In genomic region chr1:198166900-198167299, GRCh38 we compare ENCODE assay signal across 15 cellular contexts. TPM values are rescaled to one million over a fixed set of nuclear protein-coding genes. Genes with fewer than 3 reads are reported as not detected.
DNase-seq lines count a peak whose midpoint lies in the region; ATAC-seq, FAIRE-seq and TF ChIP-seq lines count a peak whose summit lies in the region.
"Had no signal": no experiment of that assay in that cellular context is flagged by ENCODE, and none has a peak within 500 bp of the region (broad histone marks: within the 10 kb centered on the region; RNA-seq: fewer than 3 reads in every experiment).

No MANE protein-coding gene starts in this region.

- H3K27ac ChIP-seq in tibial artery (peak overlapping the region in 1 of 2 donors; percentile 3), HepG2 (ENCODE audit: extremely low read length, insufficient read depth, low read length) (no peak overlapping the region)
- H3K27ac ChIP-seq: thoracic aorta had no signal

- peaks cover 96% of the 10 kb centered on the region for H3K4me1 ChIP-seq in Loucy (ENCODE audit: insufficient read depth, low read length, poor library complexity, severe bottlenecking)
- peaks cover 0 to 83% (median 30%) of the 10 kb centered on the region in 4 donors for H3K4me1 ChIP-seq in tibial artery
- peaks cover 46% of the 10 kb centered on the region for H3K4me1 ChIP-seq in HepG2 (ENCODE audit: insufficient read depth, low read length)

- H3K4me2 ChIP-seq in Loucy (ENCODE audit: low read depth, low read length, poor library complexity, severe bottlenecking) (peak overlapping the region; percentile 57), HepG2 (ENCODE audit: low read depth, low read length) (no peak overlapping the region)

- H3K4me3 ChIP-seq in Loucy (ENCODE audit: low read length, poor library complexity, severe bottlenecking) (peak overlapping the region; percentile 48), tibial artery (no peak overlapping the region), HepG2 (replicated peaks in 1 of 3; ENCODE audit: insufficient read depth in 1 of 3, low read depth in 2 of 3, low read length in 3 of 3) (no peak overlapping the region)
- H3K4me3 ChIP-seq: skin epidermis, thoracic aorta had no signal

- H3F3A ChIP-seq in Loucy (ENCODE audit: low read depth): 0 out of 2 replicates have a peak, but pooled peaks cover 3% of the 10 kb centered on the region

- no peaks in the 10 kb centered on the region for H3K9me3 ChIP-seq in Loucy (ENCODE audit: insufficient read depth, low read depth, low read length)
- H3K9me3 ChIP-seq in tibial artery: no peaks in the 10 kb centered on the region
- no peaks in the 10 kb centered on the region for H3K9me3 ChIP-seq in HepG2 (ENCODE audit: low read length)
- H3K9me3 ChIP-seq: Caco-2, thoracic aorta had no signal

- DNase-seq in activated CD4-positive, alpha-beta T cell treated with anti-CD3 and anti-CD28 coated beads for 36 hours: no peak
- DNase-seq in activated CD4-positive, alpha-beta T cell treated with anti-CD3 and anti-CD28 coated beads, Interleukin-2, amount 50 U/mL, for 4 hours: no peak
- no peak for DNase-seq in activated naive CD8-positive, alpha-beta T cell treated with anti-CD3 and anti-CD28 coated beads, Interleukin-2, amount 50 U/mL, for 24 hours
- DNase-seq in natural killer cell treated with Interleukin-12 subunit alpha and Interleukin-12 subunit beta and Interleukin-15 and Interleukin-18, amount 100 ng/mL, for 72 hours (ENCODE audit: low spot score): no peak
- DNase-seq in tibial artery (no peak), HepG2 (ENCODE audit: low spot score) (no peak)
- DNase-seq: Caco-2, NCI-H1092, NCI-H2227 treated with DMSO at 0.1 percent for 48 hours had no signal

- TF ChIP-seq RAD21 in HepG2 (CRISPR knock-in tag; IDR thresholded peaks at IDR 0.05): no peak

- WGBS in HepG2 (ENCODE audit: low lambda C conversion rate): 100% methylated on average over 2 of the region's 2 CpGs

- TF ChIP-seq CTCF in Loucy (conservative IDR thresholded peaks at IDR 0.05; ENCODE audit: low read length) (no peak), tibial artery (IDR thresholded peaks at IDR 0.05) (no peak), HepG2 (CRISPR knock-in tag; IDR thresholded peaks at IDR 0.05) (no peak)

- H3K79me2 ChIP-seq in Loucy (ENCODE audit: insufficient read depth, low read length): peaks cover 100% of the 10 kb centered on the region
- H3K79me2 ChIP-seq in HepG2 (ENCODE audit: insufficient read depth, low read length): peaks cover 91% of the 10 kb centered on the region

- CTCF ChIA-PET in activated CD4-positive, alpha-beta T cell treated with anti-CD3 and anti-CD28 coated beads for 36 hours (lab: Charles Lee): interaction anchor here (1.7 to 2.3 kb wide), 4 partner anchors 9 to 92 kb away, joined by 8 to 14 read pairs (median 9); partner anchors contain the start of gene NEK7
- CTCF ChIA-PET in HepG2 (lab: Yijun Ruan, JAX; ENCODE audit: low intra/inter-chr PET ratio, low total read pairs): no interaction called here

- peaks cover 62% of the 10 kb centered on the region for H4K20me1 ChIP-seq in Loucy (ENCODE audit: insufficient read depth, low read length, poor library complexity, severe bottlenecking)
- H4K20me1 ChIP-seq in HepG2 (ENCODE audit: insufficient read depth, low read length): no peaks in the 10 kb centered on the region

- H3K4me3 Mint-ChIP-seq in activated CD4-positive, alpha-beta T cell treated with anti-CD3 and anti-CD28 coated beads for 36 hours: peak overlapping the region; percentile 54
- H3K4me3 Mint-ChIP-seq in activated naive CD8-positive, alpha-beta T cell treated with anti-CD3 and anti-CD28 coated beads, Interleukin-2, amount 50 U/mL, for 24 hours: peak overlapping the region; percentile 77
- H3K4me3 Mint-ChIP-seq in natural killer cell treated with Interleukin-12 subunit alpha and Interleukin-12 subunit beta and Interleukin-15 and Interleukin-18, amount 100 ng/mL, for 72 hours: peak overlapping the region; percentile 91
- H3K4me3 Mint-ChIP-seq: brain had no signal

- POLR2A ChIA-PET in activated CD4-positive, alpha-beta T cell treated with anti-CD3 and anti-CD28 coated beads for 36 hours (lab: Charles Lee): interaction anchor here (0.9 to 1.2 kb wide), 3 partner anchors 19 to 515 kb away, joined by 3 to 9 read pairs (median 3); no protein-coding TSS in a partner anchor
- POLR2A ChIA-PET in HepG2 (lab: Yijun Ruan, JAX): no interaction called here

- TF ChIP-seq EP300 in HepG2 (IDR thresholded peaks at IDR 0.05; ENCODE audit: low read depth in 2 of 2, low read length in 2 of 2) (no peak), HepG2 (CRISPR knock-in tag; IDR thresholded peaks at IDR 0.05; ENCODE audit: borderline replicate concordance) (no peak)

- no peak for ATAC-seq in activated CD4-positive, alpha-beta T cell treated with anti-CD3 and anti-CD28 coated beads for 36 hours
- no peak for ATAC-seq in activated naive CD8-positive, alpha-beta T cell treated with anti-CD3 and anti-CD28 coated beads, Interleukin-2, amount 50 U/mL, for 24 hours
- ATAC-seq in natural killer cell treated with Interleukin-12 subunit alpha and Interleukin-12 subunit beta and Interleukin-15 and Interleukin-18, amount 100 ng/mL, for 72 hours: no peak
- no peak for ATAC-seq in HepG2
- ATAC-seq in HG03045 (IDR thresholded peaks at IDR 0.05; ENCODE audit: unreplicated experiment): no peak

- H3K27me3 ChIP-seq in Loucy (ENCODE audit: insufficient read depth, low read length, poor library complexity, severe bottlenecking): no peaks in the 10 kb centered on the region
- H3K27me3 ChIP-seq in tibial artery: no peaks in the 10 kb centered on the region
- no peaks in the 10 kb centered on the region for H3K27me3 ChIP-seq in HepG2 (ENCODE audit: control insufficient read depth in 1 of 2, insufficient read depth in 2 of 2, low read length in 2 of 2)

- H2AFZ ChIP-seq in Loucy (ENCODE audit: low read length) (no peak overlapping the region), HepG2 (ENCODE audit: low read length) (no peak overlapping the region)

- peak overlapping the region; percentile 93 for H3K27ac Mint-ChIP-seq in activated CD4-positive, alpha-beta T cell treated with anti-CD3 and anti-CD28 coated beads for 36 hours
- peak overlapping the region; percentile 98 for H3K27ac Mint-ChIP-seq in activated naive CD8-positive, alpha-beta T cell treated with anti-CD3 and anti-CD28 coated beads, Interleukin-2, amount 50 U/mL, for 24 hours
- H3K27ac Mint-ChIP-seq in natural killer cell treated with Interleukin-12 subunit alpha and Interleukin-12 subunit beta and Interleukin-15 and Interleukin-18, amount 100 ng/mL, for 72 hours: peak overlapping the region; percentile 89 to 94
- H3K27ac Mint-ChIP-seq: brain had no signal

- in situ Hi-C loops in HepG2 (cut with HindIII; ENCODE audit: extremely low pct_ligation_motif_present, low pct_unique_long_range_greater_than_20kb): no loop called here

- intact Hi-C loops in activated CD4-positive, alpha-beta T cell treated with anti-CD3 and anti-CD28 coated beads for 36 hours (cut with DNase I, micrococcal nuclease): loop anchor here (1.0 to 10.0 kb wide), 9 partner anchors 7 to 1060 kb away; partner anchors contain the start of gene DENND1B (in 1 of the 2)
- intact Hi-C loops in tibial artery (cut with DNase I; ENCODE audit: low total_unique reads): no loop called here
- intact Hi-C loops in HepG2 (cut with micrococcal nuclease; ENCODE audit: unreplicated experiment): no loop called here

- H3K9me2 ChIP-seq in Loucy (replicated peaks; ENCODE audit: low read depth, low read length): no peaks in the 10 kb centered on the region

- H3K36me3 Mint-ChIP-seq in activated CD4-positive, alpha-beta T cell treated with anti-CD3 and anti-CD28 coated beads for 36 hours (ENCODE audit: low read depth): peaks cover 12% of the 10 kb centered on the region
- H3K36me3 Mint-ChIP-seq in activated naive CD8-positive, alpha-beta T cell treated with anti-CD3 and anti-CD28 coated beads, Interleukin-2, amount 50 U/mL, for 24 hours (ENCODE audit: low read depth): peaks cover 14% of the 10 kb centered on the region
- peaks cover 7% of the 10 kb centered on the region for H3K36me3 Mint-ChIP-seq in natural killer cell treated with Interleukin-12 subunit alpha and Interleukin-12 subunit beta and Interleukin-15 and Interleukin-18, amount 100 ng/mL, for 72 hours
- H3K36me3 Mint-ChIP-seq: brain had no signal

- peaks cover 93% of the 10 kb centered on the region for H3K4me1 Mint-ChIP-seq in activated CD4-positive, alpha-beta T cell treated with anti-CD3 and anti-CD28 coated beads for 36 hours
- peaks cover 94% of the 10 kb centered on the region for H3K4me1 Mint-ChIP-seq in activated naive CD8-positive, alpha-beta T cell treated with anti-CD3 and anti-CD28 coated beads, Interleukin-2, amount 50 U/mL, for 24 hours
- H3K4me1 Mint-ChIP-seq in natural killer cell treated with Interleukin-12 subunit alpha and Interleukin-12 subunit beta and Interleukin-15 and Interleukin-18, amount 100 ng/mL, for 72 hours (ENCODE audit: low read depth in 2 of 2): peaks cover 59 to 69% of the 10 kb centered on the region in 2 donors

- no peaks in the 10 kb centered on the region for H3K36me3 ChIP-seq in Loucy (ENCODE audit: insufficient read depth, low read length)
- no peaks in the 10 kb centered on the region for H3K36me3 ChIP-seq in tibial artery
- H3K36me3 ChIP-seq in HepG2 (replicated peaks in 1 of 2; ENCODE audit: control insufficient read depth in 1 of 2, insufficient read depth in 2 of 2, low read length in 2 of 2): no peaks in the 10 kb centered on the region
- H3K36me3 ChIP-seq: thoracic aorta had no signal

- BruUV-seq in HepG2 (replicated peaks; lab: Mats Ljungman, UMichigan): no TSS peak

- no peak for FAIRE-seq in HepG2 (lab: Jason Lieb, UNC)
- FAIRE-seq: endothelial cell of umbilical vein had no signal

- H3K9me3 Mint-ChIP-seq in activated CD4-positive, alpha-beta T cell treated with anti-CD3 and anti-CD28 coated beads for 36 hours (ENCODE audit: low read depth): peaks cover 2% of the 10 kb centered on the region
- H3K9me3 Mint-ChIP-seq in activated naive CD8-positive, alpha-beta T cell treated with anti-CD3 and anti-CD28 coated beads, Interleukin-2, amount 50 U/mL, for 24 hours: no peaks in the 10 kb centered on the region
- peaks cover 3% of the 10 kb centered on the region for H3K9me3 Mint-ChIP-seq in natural killer cell treated with Interleukin-12 subunit alpha and Interleukin-12 subunit beta and Interleukin-15 and Interleukin-18, amount 100 ng/mL, for 72 hours

- H3K27me3 Mint-ChIP-seq in activated CD4-positive, alpha-beta T cell treated with anti-CD3 and anti-CD28 coated beads for 36 hours: no peaks in the 10 kb centered on the region
- H3K27me3 Mint-ChIP-seq in activated naive CD8-positive, alpha-beta T cell treated with anti-CD3 and anti-CD28 coated beads, Interleukin-2, amount 50 U/mL, for 24 hours: no peaks in the 10 kb centered on the region
- no peaks in the 10 kb centered on the region for H3K27me3 Mint-ChIP-seq in natural killer cell treated with Interleukin-12 subunit alpha and Interleukin-12 subunit beta and Interleukin-15 and Interleukin-18, amount 100 ng/mL, for 72 hours

- H3K9ac ChIP-seq in Loucy (ENCODE audit: low read depth, low read length, poor library complexity, severe bottlenecking): peak overlapping the region; percentile 60
- no peak overlapping the region for H3K9ac ChIP-seq in HepG2 (ENCODE audit: insufficient read depth, low read depth, low read length)

- no peak for TF ChIP-seq POLR2A in HepG2 (IDR thresholded peaks at IDR 0.05; ENCODE audit: insufficient read depth in 1 of 2, low read depth in 2 of 2, low read length in 2 of 2)

RNA-seq across cellular contexts. Expression of gene NEK7, which starts 10.1 kb away (rescaled TPM):
- 10 to 100 TPM; 46.9 to 49.0 TPM for total RNA-seq in activated CD4-positive, alpha-beta T cell treated with anti-CD3 and anti-CD28 coated beads for 36 hours
- total RNA-seq in natural killer cell treated with Interleukin-12 subunit alpha and Interleukin-12 subunit beta and Interleukin-15 and Interleukin-18, amount 100 ng/mL, for 72 hours: 100 to 1,000 TPM in 1 of 2 donors, 10 to 100 TPM in 1; 80.0 to 108 TPM
- total RNA-seq in HepG2 (2016; rRNA removed; fragmentation: Illumina TruSeq; extraction: Trizol): 19.2 and 25.5 TPM in 2 replicates
- 11.2 and 13.0 TPM in 2 replicates for total RNA-seq in HepG2 (2016; cell fraction: cytosol; rRNA removed; fragmentation: Illumina TruSeq; extraction: Trizol; ENCODE audit: low read depth)
- 18.2 and 27.3 TPM in 2 replicates for total RNA-seq in HepG2 (2016; cell fraction: insoluble cytoplasmic fraction; rRNA removed; fragmentation: Illumina TruSeq; extraction: Trizol)
- 19.4 and 21.0 TPM in 2 replicates for total RNA-seq in HepG2 (2016; cell fraction: membrane; rRNA removed; fragmentation: Illumina TruSeq; extraction: Trizol)
- 13.3 and 16.2 TPM in 2 replicates for total RNA-seq in HepG2 (2016; cell fraction: nucleus; rRNA removed; fragmentation: Illumina TruSeq; extraction: Trizol)
- polyA plus RNA-seq in HepG2 (2011; rRNA removed): 13.7 and 18.1 TPM in 2 replicates
- 8.3 and 12.7 TPM in 2 replicates for polyA plus RNA-seq in HepG2 (2011; cell fraction: cytosol; rRNA removed)
- 8.7 and 9.7 TPM in 2 replicates for polyA plus RNA-seq in HepG2 (2011; cell fraction: nucleus; rRNA removed)
- 8.9 and 11.2 TPM in 2 replicates for polyA plus RNA-seq in HepG2 (2012)
- 1.4 TPM in 2 replicates for polyA plus RNA-seq in HepG2 (2016; cell fraction: cytosol; fragmentation: Illumina TruSeq; extraction: Trizol; ENCODE audit: low read depth)
- polyA plus RNA-seq in HepG2 (2016; cell fraction: insoluble cytoplasmic fraction; fragmentation: Illumina TruSeq; extraction: Trizol; ENCODE audit: low read depth): 15.9 and 16.7 TPM in 2 replicates
- 6.0 and 6.2 TPM in 2 replicates for polyA plus RNA-seq in HepG2 (2016; cell fraction: membrane; fragmentation: Illumina TruSeq; extraction: Trizol; ENCODE audit: low read depth)
- polyA plus RNA-seq in HepG2 (2016; cell fraction: nucleus; fragmentation: Illumina TruSeq; extraction: Trizol; ENCODE audit: insufficient read depth, low read depth): 12.0 and 12.2 TPM in 2 replicates
- 7.4 and 49.1 TPM in 2 replicates for polyA minus RNA-seq in HepG2 (2011; rRNA and poly(A)+ RNA removed; ENCODE audit: low replicate concordance)
- polyA minus RNA-seq in HepG2 (2011; cell fraction: cytosol; rRNA and poly(A)+ RNA removed): 13.1 and 26.9 TPM in 2 replicates
- 28.5 and 38.8 TPM in 2 replicates for polyA minus RNA-seq in HepG2 (2011; cell fraction: nucleus; rRNA and poly(A)+ RNA removed)

Comparison
In these comparisons a context has a peak if more than half of its experiments do, and no peak if none do; other contexts are left out.
1. intact Hi-C loops: an anchor here in activated CD4-positive, alpha-beta T cell treated with anti-CD3 and anti-CD28 coated beads for 36 hours (1.0 to 10.0 kb wide); none called in tibial artery and HepG2.